Comparison of ENCODE assay signal across 27 cellular contexts in the genomic region with DNA sequence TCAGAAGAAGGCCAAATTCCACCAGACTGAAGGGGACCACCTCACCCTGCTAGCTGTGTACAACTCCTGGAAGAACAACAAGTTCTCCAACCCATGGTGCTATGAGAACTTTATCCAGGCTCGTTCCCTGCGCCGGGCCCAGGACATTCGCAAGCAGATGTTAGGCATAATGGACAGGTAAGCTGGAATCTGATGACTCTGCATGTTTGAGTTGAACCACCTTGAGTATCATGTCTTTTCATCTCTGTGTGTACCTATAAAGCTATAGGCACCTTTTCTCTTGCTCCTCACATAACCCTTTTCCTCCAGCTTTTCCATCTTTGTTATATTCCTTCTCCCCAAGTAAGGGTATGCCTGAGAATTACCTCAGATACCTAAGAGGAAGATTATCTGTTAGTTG. TPM values are rescaled to one million over a fixed set of nuclear protein-coding genes. Genes with fewer than 3 reads are reported as not detected.
"Had no signal": no experiment of that assay in that cellular context is flagged by ENCODE, and none has a peak within 500 bp of the region (broad histone marks: within the 10 kb centered on the region; RNA-seq: fewer than 3 reads in every experiment).

No MANE protein-coding gene starts in this region.

- H3K27ac Mint-ChIP-seq: activated CD4-positive, alpha-beta T cell treated with anti-CD3 and anti-CD28 coated beads for 36 hours; activated CD4-positive, alpha-beta T cell treated with anti-CD3 and anti-CD28 coated beads, Interleukin-2, amount 10 ng/mL, durations not matched to agents 7 days and 5 days; activated CD8-positive, alpha-beta T cell treated with anti-CD3 and anti-CD28 coated beads, Interleukin-2, amount 10 ng/mL, durations not matched to agents 7 days and 5 days; activated naive CD4-positive, alpha-beta T cell treated with anti-CD3 and anti-CD28 coated beads, Interleukin-2, amount 10 ng/mL, durations not matched to agents 7 days and 5 days; activated naive CD8-positive, alpha-beta T cell treated with anti-CD3 and anti-CD28 coated beads, Interleukin-2, amount 10 ng/mL, durations not matched to agents 7 days and 5 days; T-helper 2 cell treated with Interferon-gamma antibody and Interleukin-4, amounts not matched to agents 5 μg/mL and 100 μg/mL, for 36 hours had no signal

- H3K9me3 Mint-ChIP-seq: activated CD4-positive, alpha-beta T cell treated with anti-CD3 and anti-CD28 coated beads, Interleukin-2, amount 10 ng/mL, durations not matched to agents 7 days and 5 days; activated naive CD4-positive, alpha-beta T cell treated with anti-CD3 and anti-CD28 coated beads, Interleukin-2, amount 10 ng/mL, durations not matched to agents 7 days and 5 days; activated naive CD8-positive, alpha-beta T cell treated with anti-CD3 and anti-CD28 coated beads, Interleukin-2, amount 10 ng/mL, durations not matched to agents 7 days and 5 days; activated T-cell treated with anti-CD3 and anti-CD28 coated beads, Interleukin-2, amount 50 U/mL, for 4 hours; T-helper 2 cell treated with Interferon-gamma antibody and Interleukin-4, amounts not matched to agents 5 μg/mL and 100 μg/mL, for 36 hours; WTC11 had no signal

- H3K4me3 Mint-ChIP-seq: activated CD4-positive, alpha-beta T cell treated with anti-CD3 and anti-CD28 coated beads for 36 hours; activated CD4-positive, alpha-beta T cell treated with anti-CD3 and anti-CD28 coated beads, Interleukin-2, amount 10 ng/mL, durations not matched to agents 7 days and 5 days; activated CD8-positive, alpha-beta T cell treated with anti-CD3 and anti-CD28 coated beads, Interleukin-2, amount 10 ng/mL, durations not matched to agents 7 days and 5 days; activated naive CD4-positive, alpha-beta T cell treated with anti-CD3 and anti-CD28 coated beads, Interleukin-2, amount 10 ng/mL, durations not matched to agents 7 days and 5 days; activated naive CD8-positive, alpha-beta T cell treated with anti-CD3 and anti-CD28 coated beads, Interleukin-2, amount 10 ng/mL, durations not matched to agents 7 days and 5 days; activated T-cell treated with anti-CD3 and anti-CD28 coated beads, Interleukin-2, amount 50 U/mL, for 4 hours; T-helper 2 cell treated with Interferon-gamma antibody and Interleukin-4, amounts not matched to agents 5 μg/mL and 100 μg/mL, for 36 hours; WTC11 had no signal

- DNase-seq: activated CD4-positive, alpha-beta T cell treated with anti-CD3 and anti-CD28 coated beads for 36 hours; activated CD4-positive, alpha-beta T cell treated with anti-CD3 and anti-CD28 coated beads, Interleukin-2, amount 10 ng/mL, durations not matched to agents 7 days and 5 days; activated CD4-positive, alpha-beta T cell treated with anti-CD3 and anti-CD28 coated beads, Interleukin-2, amount 50 U/mL, for 48 hours; activated CD8-positive, alpha-beta T cell treated with anti-CD3 and anti-CD28 coated beads, Interleukin-2, amount 10 ng/mL, durations not matched to agents 7 days and 5 days; activated effector memory CD4-positive, alpha-beta T cell treated with Interleukin-2 at 50 U/mL for 16 hours; activated naive CD4-positive, alpha-beta T cell treated with anti-CD3 and anti-CD28 coated beads, Interleukin-2, amount 10 ng/mL, durations not matched to agents 7 days and 5 days; activated naive CD8-positive, alpha-beta T cell treated with anti-CD3 and anti-CD28 coated beads, Interleukin-2, amount 10 ng/mL, durations not matched to agents 7 days and 5 days; activated T-cell treated with anti-CD3 and anti-CD28 coated beads, Interleukin-2, amount 50 U/mL, for 4 hours; body of pancreas; NCI-H1105; NCI-H1417 treated with DMSO at 0.1 percent for 48 hours; NCI-H187 treated with DMSO at 0.1 percent for 48 hours; NCI-H2081; NCI-H226; NCI-H446 treated with DMSO at 0.1 percent for 48 hours; NCI-H524; NCI-H69; SJCRH30 had no signal

- H3K4me2 ChIP-seq: KMS-11 had no signal

- H3K27me3 ChIP-seq: ascending aorta, body of pancreas, breast epithelium, SJCRH30 had no signal

- H3K9ac ChIP-seq: KMS-11 had no signal

- FAIRE-seq: TTC549 had no signal

- H3K27ac ChIP-seq: ascending aorta, body of pancreas, breast epithelium, KMS-11, SJCRH30, SK-N-MC had no signal

- H3K27me3 Mint-ChIP-seq: activated CD4-positive, alpha-beta T cell treated with anti-CD3 and anti-CD28 coated beads for 36 hours; activated CD4-positive, alpha-beta T cell treated with anti-CD3 and anti-CD28 coated beads, Interleukin-2, amount 10 ng/mL, durations not matched to agents 7 days and 5 days; activated naive CD4-positive, alpha-beta T cell treated with anti-CD3 and anti-CD28 coated beads, Interleukin-2, amount 10 ng/mL, durations not matched to agents 7 days and 5 days; activated naive CD8-positive, alpha-beta T cell treated with anti-CD3 and anti-CD28 coated beads, Interleukin-2, amount 10 ng/mL, durations not matched to agents 7 days and 5 days had no signal

- H3K36me3 ChIP-seq: breast epithelium had no signal

- H3K4me1 Mint-ChIP-seq: activated naive CD4-positive, alpha-beta T cell treated with anti-CD3 and anti-CD28 coated beads, Interleukin-2, amount 10 ng/mL, durations not matched to agents 7 days and 5 days had no signal

- ATAC-seq: activated CD4-positive, alpha-beta T cell treated with anti-CD3 and anti-CD28 coated beads for 36 hours; activated CD4-positive, CD25-positive, alpha-beta regulatory T cell treated with anti-CD3 and anti-CD28 coated beads, Interleukin-2, amount 50 U/mL, for 24 hours; activated CD8-positive, alpha-beta T cell treated with anti-CD3 and anti-CD28 coated beads, Interleukin-2, amount 10 ng/mL, durations not matched to agents 7 days and 5 days; activated T-cell treated with anti-CD3 and anti-CD28 coated beads, Interleukin-2, amount 50 U/mL, for 4 hours; Panc1 had no signal

- H3K9me3 ChIP-seq: ascending aorta, body of pancreas, breast epithelium, SJCRH30 had no signal

- H3K4me1 ChIP-seq: body of pancreas, breast epithelium, SJCRH30 had no signal

- H3K4me3 ChIP-seq: ascending aorta, body of pancreas, breast epithelium, SJCRH30, SK-N-MC had no signal

RNA-seq across cellular contexts. Expression of gene ETV4, which starts 24.8 kb away (rescaled TPM):
- total RNA-seq: ascending aorta had no signal
